In the genomic region with DNA sequence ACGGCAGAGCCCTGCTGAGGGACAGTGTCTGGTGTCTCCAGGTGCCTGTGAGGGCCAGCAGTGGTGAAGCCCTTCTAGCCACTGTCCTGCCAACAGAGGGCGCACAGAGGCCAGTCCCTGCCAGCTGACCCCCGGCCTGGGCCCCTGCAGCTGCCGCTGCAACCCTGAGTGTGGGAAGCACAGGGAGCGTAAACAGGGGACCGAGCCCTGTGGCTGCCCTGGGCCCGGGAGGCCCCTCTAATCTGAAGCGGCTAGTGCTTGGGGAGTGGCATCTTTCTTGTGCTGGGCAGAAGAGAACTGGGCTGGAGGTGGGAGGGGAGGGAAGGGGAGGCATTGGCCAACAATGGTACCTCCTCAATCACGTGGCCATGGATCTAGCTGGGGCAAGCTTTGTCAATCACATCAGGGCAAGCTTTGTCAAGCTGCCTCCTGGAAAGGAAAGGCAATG, we compare ENCODE assay signal across 8 cellular contexts. TPM values are rescaled to one million over a fixed set of nuclear protein-coding genes. Genes with fewer than 3 reads are reported as not detected.
DNase-seq lines count a peak whose midpoint lies in the region; ATAC-seq and TF ChIP-seq lines count a peak whose summit lies in the region.

No MANE protein-coding gene starts in this region.

- H3K9ac ChIP-seq in OCI-LY3 (ENCODE audit: low read length) (no peak overlapping the region), duodenal mucosa (ENCODE audit: low read depth in 1 of 2, low read length in 2 of 2) (no peak overlapping the region)

- H3K4me2 ChIP-seq in OCI-LY3 (ENCODE audit: low read length), result peak overlapping the region; percentile 24; the same call in 1 of the 2 replicates

- H3K27ac Mint-ChIP-seq in CD4-positive, alpha-beta T cell, result peak overlapping the region; percentile 49

- no peaks in the 10 kb centered on the region for H3K9me3 Mint-ChIP-seq in CD4-positive, alpha-beta T cell

- intact Hi-C loops in CD4-positive, alpha-beta T cell (cut with DNase I, micrococcal nuclease), result loop anchor here in 1 of 2 experiments (5.0 kb wide), 1 partner anchor 33 kb away; the partner anchor contains the start of genes ARL3 and SFXN2

- no peaks in the 10 kb centered on the region for H3K79me2 ChIP-seq in OCI-LY3 (ENCODE audit: low read length)

- TF ChIP-seq CTCF in CD4-positive, alpha-beta T cell (IDR thresholded peaks at IDR 0.05), result no peak
- TF ChIP-seq CTCF in HFF-Myc (IDR thresholded peaks at IDR 0.05; ENCODE audit: low read depth, low read length, missing control alignments), result peak; percentile 75
- peak; percentile 59 for TF ChIP-seq CTCF in OCI-LY3 (IDR thresholded peaks at IDR 0.05; ENCODE audit: low read depth, low read length)

- no peaks in the 10 kb centered on the region for H3K27me3 Mint-ChIP-seq in CD4-positive, alpha-beta T cell

- H3K36me3 Mint-ChIP-seq in CD4-positive, alpha-beta T cell (ENCODE audit: low read depth), result peaks cover 11% of the 10 kb centered on the region

- no peaks in the 10 kb centered on the region for H3K9me3 ChIP-seq in CD4-positive, alpha-beta T cell (ENCODE audit: control insufficient read depth, low read length)
- H3K9me3 ChIP-seq in OCI-LY3 (ENCODE audit: insufficient read depth, low read length) (no peaks in the 10 kb centered on the region), duodenal mucosa (ENCODE audit: control insufficient read depth in 1 of 2, low read length in 2 of 2) (no peaks in the 10 kb centered on the region)

- no peaks in the 10 kb centered on the region for H3K27me3 ChIP-seq in CD4-positive, alpha-beta T cell (ENCODE audit: control insufficient read depth, insufficient read depth, low read length)
- H3K27me3 ChIP-seq in OCI-LY3 (ENCODE audit: low read depth, low read length) (no peaks in the 10 kb centered on the region), duodenal mucosa (ENCODE audit: control insufficient read depth in 1 of 2, insufficient read depth in 2 of 2, low read length in 2 of 2) (no peaks in the 10 kb centered on the region)

- peaks cover 67% of the 10 kb centered on the region for H3K4me1 Mint-ChIP-seq in CD4-positive, alpha-beta T cell (ENCODE audit: low read depth)

- no peaks in the 10 kb centered on the region for H4K20me1 ChIP-seq in OCI-LY3 (ENCODE audit: insufficient read depth, low read length)

- H3K4me1 ChIP-seq in OCI-LY3 (ENCODE audit: low read length) (peaks cover 9% of the 10 kb centered on the region), duodenal mucosa (ENCODE audit: control insufficient read depth in 1 of 2, insufficient read depth in 2 of 2, low read length in 2 of 2) (peaks cover 27 to 40% of the 10 kb centered on the region in 2 donors)

- no peak for ATAC-seq in CD4-positive, alpha-beta T cell (ENCODE audit: poor library complexity)
- no peak for ATAC-seq in HG02678 (IDR thresholded peaks at IDR 0.05; ENCODE audit: unreplicated experiment)
- ATAC-seq in HG03108 (IDR thresholded peaks at IDR 0.05; ENCODE audit: unreplicated experiment), result no peak

- no peak for DNase-seq in CD4-positive, alpha-beta T cell
- no peak for DNase-seq in HFF-Myc (ENCODE audit: extremely low read depth, low read depth)
- DNase-seq in lung microvascular endothelial cell (ENCODE audit: low read depth in 2 of 2), result peak; percentile 53 to 73
- DNase-seq in ureter (ENCODE audit: low spot score), result peak; percentile 77

- H3K36me3 ChIP-seq in OCI-LY3 (replicated peaks; ENCODE audit: low read depth, low read length), result peaks cover 4% of the 10 kb centered on the region
- H3K36me3 ChIP-seq in duodenal mucosa (ENCODE audit: control insufficient read depth in 1 of 2, insufficient read depth in 2 of 2, low read length in 2 of 2), result no peaks in the 10 kb centered on the region

- CTCF ChIA-PET in CD4-positive, alpha-beta T cell (lab: Charles Lee), result interaction anchor here (1.3 to 2.0 kb wide), 2 partner anchors 34 to 36 kb away, joined by 4 to 5 read pairs; partner anchors contain the start of genes ARL3 and SFXN2

- H3K27ac ChIP-seq in CD4-positive, alpha-beta T cell (ENCODE audit: low read depth, low read length), result no peak overlapping the region
- H3K27ac ChIP-seq in OCI-LY3 (ENCODE audit: low read length) (no peak overlapping the region), duodenal mucosa (ENCODE audit: low read depth, low read length) (no peak overlapping the region)

- H2AFZ ChIP-seq in OCI-LY3 (ENCODE audit: low read depth, low read length), result no peak overlapping the region

- POLR2A ChIA-PET in CD4-positive, alpha-beta T cell (lab: Charles Lee), result interaction anchor here (1.2 to 7.3 kb wide), 3 partner anchors 18 to 35 kb away, joined by 3 to 134 read pairs (median 5); partner anchors contain the start of genes ARL3, SFXN2 and TRIM8

- peak overlapping the region; percentile 30 for H3K4me3 Mint-ChIP-seq in CD4-positive, alpha-beta T cell

- no peak overlapping the region for H3K4me3 ChIP-seq in HFF-Myc (replicated peaks; ENCODE audit: low read depth, low read length)
- H3K4me3 ChIP-seq in OCI-LY3 (ENCODE audit: low read length), result no peak overlapping the region
- peak overlapping the region; percentile 3 to 20 for H3K4me3 ChIP-seq in duodenal mucosa (ENCODE audit: low read depth in 1 of 2, low read length in 2 of 2)

RNA-seq across cellular contexts. Expression of gene TRIM8, which starts 34.6 kb away (rescaled TPM):
- total RNA-seq in CD4-positive, alpha-beta T cell, result 10 to 100 TPM; 80.9 to 81.6 TPM
- total RNA-seq in lung microvascular endothelial cell, result 42.7 and 67.5 TPM in 2 replicates
- 137 TPM for total RNA-seq in ureter

RNA-seq across cellular contexts. Expression of gene ARL3, which starts 35.3 kb away (rescaled TPM):
- total RNA-seq in CD4-positive, alpha-beta T cell, result 1 to 10 TPM in 1 of 2 experiments, under 1 TPM in 1; 0.99 to 1.3 TPM
- total RNA-seq in lung microvascular endothelial cell (2.8 and 3.9 TPM in 2 replicates), ureter (11.2 TPM)

RNA-seq across cellular contexts. Expression of gene SFXN2, which starts 35.6 kb away (rescaled TPM):
- 1 to 10 TPM; 6.4 to 7.6 TPM for total RNA-seq in CD4-positive, alpha-beta T cell
- 2.8 and 5.0 TPM in 2 replicates for total RNA-seq in lung microvascular endothelial cell
- 28.3 TPM for total RNA-seq in ureter

Comparison
In these comparisons a context has a peak if more than half of its experiments do, and no peak if none do; other contexts are left out.
1. DNase-seq: peak in lung microvascular endothelial cell (2 of 2) and ureter (single experiment); none in CD4-positive, alpha-beta T cell (0 of 10) and HFF-Myc (single experiment).
2. H3K4me3 ChIP-seq: peak in duodenal mucosa (2 of 2); none in HFF-Myc (single experiment) and OCI-LY3 (single experiment).